Comparison of ENCODE assay signal across 8 cellular contexts in genomic region chrX:47836164-47837072, GRCh38. TPM values are rescaled to one million over a fixed set of nuclear protein-coding genes. Genes with fewer than 3 reads are reported as not detected.
DNase-seq lines count a peak whose midpoint lies in the region; ATAC-seq, FAIRE-seq and TF ChIP-seq lines count a peak whose summit lies in the region.

Gene ZNF81, plus strand, starts transcription at chrX:47836902. Its CDS starts 9,366 bp downstream, at chrX:47846268.

- DNase-seq in NCI-H2107 treated with DMSO at 0.1 percent for 48 hours (lab: John Stamatoyannopoulos, UW; ENCODE audit: unreplicated experiment) (peak; percentile 91), iPS DF 19.7 (ENCODE audit: low read depth, low spot score) (peak; percentile 88), sciatic nerve (ENCODE audit: low spot score) (peak; percentile 95)

- ATAC-seq in GM18858 (IDR thresholded peaks at IDR 0.05; ENCODE audit: unreplicated experiment) (peak; percentile 88), HG03066 (IDR thresholded peaks at IDR 0.05; ENCODE audit: low read depth, unreplicated experiment) (peak; percentile 94), sciatic nerve (peak; percentile 99)

- H3K27ac Mint-ChIP-seq in brain: peak within 1 kb of the TSS; percentile 98 to 100 (median 98)

- intact Hi-C loops in sciatic nerve (cut with DNase I): no loop called here

- peak within 1 kb of the TSS; percentile 91 to 99 (median 97) for H3K4me3 Mint-ChIP-seq in brain

- FAIRE-seq in A204.1 (lab: Jason Lieb, UNC): peak; percentile 97
- FAIRE-seq in TTC549 (lab: Jason Lieb, UNC): peak; percentile 88

- no peak for TF ChIP-seq CTCF in brain (conservative IDR thresholded peaks at IDR 0.05)

- H3K36me3 Mint-ChIP-seq in brain: no peaks in the 10 kb centered on the region

- H3K9me3 Mint-ChIP-seq in brain: no peaks in the 10 kb centered on the region

- H3K27me3 Mint-ChIP-seq in brain: peaks cover 9% of the 10 kb centered on the region

- peaks cover 22% of the 10 kb centered on the region for H3K4me1 Mint-ChIP-seq in brain

RNA-seq across cellular contexts. Expression of gene ZNF81, which starts in this region (rescaled TPM):
- polyA plus RNA-seq in brain (ENCODE audit: insufficient read depth, low read depth, low replicate concordance): 2.8 TPM
- 9.3 TPM for total RNA-seq in sciatic nerve

Comparison
In these comparisons a context has a peak if more than half of its experiments do, and no peak if none do; other contexts are left out.
1. Peak in every context shown above with its lines: DNase-seq and ATAC-seq.